In genomic region chr5:88708682-88709398, GRCh38 we compare ENCODE assay signal across 22 cellular contexts.
"Had no signal": no experiment of that assay in that cellular context is flagged by ENCODE, and none has a peak within 500 bp of the region (broad histone marks: within the 10 kb centered on the region; RNA-seq: fewer than 3 reads in every experiment).

No MANE protein-coding gene starts in this region.

- H3K27ac Mint-ChIP-seq: dendritic cell treated with granulocyte-macrophage colony-stimulating factor and Interleukin-4, amounts not matched to agents 40 ng/mL and 50 ng/mL, for 4 days; memory B cell; nephron; stimulated activated memory B cell treated with anti-CD40 and anti-IgM and Interleukin-4, amounts not matched to agents 10 μg/mL and 1 μg/mL and 100 μg/mL, for 72 hours; stimulated activated naive CD8-positive, alpha-beta T cell treated with anti-CD3 and anti-CD28 coated beads, Interleukin-15, amount 100 ng/mL, for 72 hours had no signal

- H3K9me3 Mint-ChIP-seq: dendritic cell treated with granulocyte-macrophage colony-stimulating factor and Interleukin-4, amounts not matched to agents 40 ng/mL and 50 ng/mL, for 4 days; memory B cell; nephron; stimulated activated memory B cell treated with anti-CD40 and anti-IgM and Interleukin-4, amounts not matched to agents 10 μg/mL and 1 μg/mL and 100 μg/mL, for 72 hours; stimulated activated naive CD8-positive, alpha-beta T cell treated with anti-CD3 and anti-CD28 coated beads, Interleukin-15, amount 100 ng/mL, for 72 hours had no signal

- H3K4me3 Mint-ChIP-seq: dendritic cell treated with granulocyte-macrophage colony-stimulating factor and Interleukin-4, amounts not matched to agents 40 ng/mL and 50 ng/mL, for 4 days; memory B cell; nephron; stimulated activated memory B cell treated with anti-CD40 and anti-IgM and Interleukin-4, amounts not matched to agents 10 μg/mL and 1 μg/mL and 100 μg/mL, for 72 hours; stimulated activated naive CD8-positive, alpha-beta T cell treated with anti-CD3 and anti-CD28 coated beads, Interleukin-15, amount 100 ng/mL, for 72 hours had no signal

- H3K4me1 Mint-ChIP-seq: memory B cell; nephron; stimulated activated memory B cell treated with anti-CD40 and anti-IgM and Interleukin-4, amounts not matched to agents 10 μg/mL and 1 μg/mL and 100 μg/mL, for 72 hours; stimulated activated naive CD8-positive, alpha-beta T cell treated with anti-CD3 and anti-CD28 coated beads, Interleukin-15, amount 100 ng/mL, for 72 hours had no signal

- FAIRE-seq: colon, islet of Langerhans had no signal

- H3K9me3 ChIP-seq: esophagus squamous epithelium, left lung, lower lobe of right lung, testis, tibial nerve, upper lobe of right lung had no signal

- H3K36me3 ChIP-seq: esophagus squamous epithelium, left lung, lower lobe of right lung, tibial nerve, upper lobe of right lung had no signal

- H3K36me3 Mint-ChIP-seq: memory B cell; stimulated activated memory B cell treated with anti-CD40 and anti-IgM and Interleukin-4, amounts not matched to agents 10 μg/mL and 1 μg/mL and 100 μg/mL, for 72 hours had no signal

- H3K27me3 ChIP-seq: hepatocyte, testis, tibial nerve had no signal

- ATAC-seq: foreskin keratinocyte, left lung, lower lobe of right lung, right cardiac atrium, upper lobe of right lung had no signal

- H3K27ac ChIP-seq: esophagus squamous epithelium, foreskin keratinocyte, hepatocyte, left lung, lower lobe of right lung, testis, tibial nerve, upper lobe of right lung had no signal

- H3K27me3 Mint-ChIP-seq: stimulated activated memory B cell treated with anti-CD40 and anti-IgM and Interleukin-4, amounts not matched to agents 10 μg/mL and 1 μg/mL and 100 μg/mL, for 72 hours had no signal

- DNase-seq: cerebellar nuclear complex; esophagus squamous epithelium; foreskin keratinocyte; head of caudate nucleus; kidney glomerular epithelial cell; left lung; lower lobe of right lung; midbrain; posterior cingulate gyrus; right cardiac atrium; stimulated activated CD4-positive, alpha-beta T cell treated with anti-CD3 and anti-CD28 coated beads, Interleukin-4, amount 100 ng/mL, for 1 hour; stimulated activated naive CD8-positive, alpha-beta T cell treated with anti-CD3 and anti-CD28 coated beads, Interleukin-15, amount 100 ng/mL, for 72 hours; testis; upper lobe of right lung had no signal

- H3K4me3 ChIP-seq: esophagus squamous epithelium, hepatocyte, left lung, lower lobe of right lung, testis, tibial nerve, upper lobe of right lung had no signal

- H3K4me1 ChIP-seq: esophagus squamous epithelium, foreskin keratinocyte, left lung, lower lobe of right lung, testis, tibial nerve, upper lobe of right lung had no signal
